In genomic region chr17:43324205-43324893, GRCh38 we compare ENCODE assay signal across 1 cellular context.
TF ChIP-seq lines count a peak whose summit lies in the region.

No MANE protein-coding gene starts in this region.

TF ChIP-seq in GM12878, 131 proteins besides CTCF, POLR2A, EP300 and RAD21 (continued from another document and continues in another):
- 0 out of 2 replicates have a peak, but pooled peaks have one; percentile 41 for TF ChIP-seq ATF2 (IDR thresholded peaks at IDR 0.05; ENCODE audit: low read length)
- no peak for TF ChIP-seq HDGF (IDR thresholded peaks at IDR 0.05)
- TF ChIP-seq IRF3 (IDR thresholded peaks at IDR 0.05) = no peak
- no peak for TF ChIP-seq NFIC (IDR thresholded peaks at IDR 0.05; ENCODE audit: low read depth, low read length)
- TF ChIP-seq SMAD5 (IDR thresholded peaks at IDR 0.05; ENCODE audit: low read depth) = no peak
- TF ChIP-seq STAT3 (IDR thresholded peaks at IDR 0.05; ENCODE audit: low read depth, low read length) = no peak
- TF ChIP-seq REST (IDR thresholded peaks at IDR 0.05; ENCODE audit: low read depth, low read length) = no peak
- TF ChIP-seq PRDM15 (CRISPR knock-in tag; IDR thresholded peaks at IDR 0.05) = no peak
- TF ChIP-seq ZBTB40 (IDR thresholded peaks at IDR 0.05; ENCODE audit: borderline replicate concordance) = no peak
- peak in 1 of 2 experiments; percentile 47; a peak in 1 of 4 replicates for TF ChIP-seq ETV6 (conservative IDR thresholded peaks at IDR 0.05 in 1 of 2, IDR thresholded peaks at IDR 0.05 in 1 of 2; ENCODE audit: borderline replicate concordance in 1 of 2, low read depth in 1 of 2)
- TF ChIP-seq SUZ12 (IDR thresholded peaks at IDR 0.05; ENCODE audit: unreplicated experiment) = no peak
- no peak for TF ChIP-seq KAT2A (conservative IDR thresholded peaks at IDR 0.05; ENCODE audit: control insufficient read depth, low read depth, low read length)
- no peak for TF ChIP-seq RFX5 (IDR thresholded peaks at IDR 0.05; ENCODE audit: low read depth, low read length)
- no peak for TF ChIP-seq ESRRA (IDR thresholded peaks at IDR 0.05; ENCODE audit: low read length)
- TF ChIP-seq ZNF24 (IDR thresholded peaks at IDR 0.05) = no peak
- no peak for TF ChIP-seq ZNF687 (IDR thresholded peaks at IDR 0.05)
- TF ChIP-seq MYB (IDR thresholded peaks at IDR 0.05; ENCODE audit: borderline replicate concordance, low read depth, low read length) = no peak
- TF ChIP-seq MLLT1 (IDR thresholded peaks at IDR 0.05) = no peak
- no peak for TF ChIP-seq TBL1XR1 (IDR thresholded peaks at IDR 0.05; ENCODE audit: low read depth, low read length)
- no peak for TF ChIP-seq MAX (IDR thresholded peaks at IDR 0.05; ENCODE audit: low read depth, low read length)
- TF ChIP-seq MTA2 (IDR thresholded peaks at IDR 0.05; ENCODE audit: low read depth) = no peak
- peak; percentile 50; the same call in 1 of the 2 replicates for TF ChIP-seq ATF7 (IDR thresholded peaks at IDR 0.05; ENCODE audit: low read depth)
- TF ChIP-seq PBX3 (IDR thresholded peaks at IDR 0.05; ENCODE audit: insufficient replicate concordance, low read depth, low read length) = no peak
- TF ChIP-seq EED (IDR thresholded peaks at IDR 0.05; ENCODE audit: low read depth) = peak; percentile 59; the same call in 1 of the 2 replicates
- TF ChIP-seq HDAC6 (IDR thresholded peaks at IDR 0.05; ENCODE audit: unreplicated experiment) = no peak
- TF ChIP-seq BHLHE40 (IDR thresholded peaks at IDR 0.05; ENCODE audit: borderline replicate concordance in 1 of 2, low read depth in 2 of 2, low read length in 1 of 2) = no peak
- TF ChIP-seq RELA (IDR thresholded peaks at IDR 0.05; ENCODE audit: borderline replicate concordance, partially characterized antibody) = no peak
- TF ChIP-seq MEF2B (IDR thresholded peaks at IDR 0.05; ENCODE audit: partially characterized antibody, poor library complexity, severe bottlenecking) = no peak
- TF ChIP-seq EGR1 (IDR thresholded peaks at IDR 0.05; ENCODE audit: borderline replicate concordance in 1 of 2, low read depth in 2 of 2, low read length in 2 of 2) = no peak
- no peak for TF ChIP-seq SIX5 (IDR thresholded peaks at IDR 0.05; ENCODE audit: low read depth, low read length, severe bottlenecking)
- TF ChIP-seq RBBP5 (conservative IDR thresholded peaks at IDR 0.05) = no peak
